7 cellular contexts compared by ENCODE assay signal in genomic region chr11:18633256-18634139, GRCh38. TPM values are rescaled to one million over a fixed set of nuclear protein-coding genes. Genes with fewer than 3 reads are reported as not detected.
DNase-seq lines count a peak whose midpoint lies in the region; ATAC-seq and TF ChIP-seq lines count a peak whose summit lies in the region.

No MANE protein-coding gene starts in this region.

- no peaks in the 10 kb centered on the region for H3K36me3 ChIP-seq in Karpas-422 (ENCODE audit: insufficient read depth, low read length)
- H3K36me3 ChIP-seq in liver (ENCODE audit: control insufficient read depth in 4 of 4, insufficient read depth in 3 of 4, low read depth in 1 of 4, low read length in 3 of 4): no peaks in the 10 kb centered on the region
- H3K36me3 ChIP-seq in thymus (ENCODE audit: control insufficient read depth, insufficient read depth): no peaks in the 10 kb centered on the region

- peak overlapping the region; percentile 94 for H3K4me2 ChIP-seq in Karpas-422 (ENCODE audit: low read depth, low read length, poor library complexity, severe bottlenecking)

- no peak overlapping the region for H2AFZ ChIP-seq in Karpas-422 (ENCODE audit: low read length)

- WGBS in liver: 8% methylated on average over 31 of the region's 31 CpGs
- 11% methylated on average over 31 of the region's 31 CpGs for WGBS in thymus

- peaks cover 61% of the 10 kb centered on the region for H3K79me2 ChIP-seq in Karpas-422 (ENCODE audit: low read length)

- no peak for TF ChIP-seq CTCF in astrocyte of the spinal cord (IDR thresholded peaks at IDR 0.05; ENCODE audit: low read depth, low read length)
- TF ChIP-seq CTCF in liver (IDR thresholded peaks at IDR 0.05; ENCODE audit: low read depth, low read length, missing input control): no peak

- H4K20me1 ChIP-seq in Karpas-422 (ENCODE audit: insufficient read depth, low read depth, low read length): peaks cover 7% of the 10 kb centered on the region; the same call in 1 of the 2 replicates

- H3K27me3 ChIP-seq in Karpas-422 (ENCODE audit: low read length): no peaks in the 10 kb centered on the region
- H3K27me3 ChIP-seq in liver (ENCODE audit: control insufficient read depth in 4 of 4, insufficient read depth in 4 of 4, low read length in 3 of 4): no peaks in the 10 kb centered on the region
- H3K27me3 ChIP-seq in thymus (ENCODE audit: control insufficient read depth, insufficient read depth): no peaks in the 10 kb centered on the region

- H3K4me3 ChIP-seq in Karpas-422 (ENCODE audit: low read length) (peak overlapping the region; percentile 94), astrocyte of the spinal cord (ENCODE audit: low read depth, low read length) (peak overlapping the region; percentile 72), liver (ENCODE audit: low read depth in 1 of 3, low read length in 3 of 3) (peak overlapping the region; percentile 78 to 94 (median 88)), thymus (ENCODE audit: low read length) (peak overlapping the region; percentile 72)

- TF ChIP-seq RAD21 in liver (IDR thresholded peaks at IDR 0.05): no peak

- in situ Hi-C loops in astrocyte of the spinal cord (cut with HindIII; ENCODE audit: low sequenced_read_pairs): no loop called here

- peak; percentile 41 for ATAC-seq in GM18505 (IDR thresholded peaks at IDR 0.05; ENCODE audit: unreplicated experiment)
- ATAC-seq in GM21619 (IDR thresholded peaks at IDR 0.05; ENCODE audit: unreplicated experiment): peak; percentile 50

- H3K4me1 ChIP-seq in Karpas-422 (ENCODE audit: low read length) (peaks cover 37% of the 10 kb centered on the region), liver (ENCODE audit: control insufficient read depth in 4 of 4, insufficient read depth in 4 of 4, low read length in 3 of 4) (peaks cover 9 to 16% (median 13%) of the 10 kb centered on the region in 4 donors), thymus (ENCODE audit: control insufficient read depth, insufficient read depth, low read length) (peaks cover 5% of the 10 kb centered on the region)

- DNase-seq in Karpas-422 (peak; percentile 79), astrocyte of the spinal cord (ENCODE audit: low read depth, low spot score) (peak; percentile 17), NCI-H1105 (lab: John Stamatoyannopoulos, UW) (no peak)

- H3K27ac ChIP-seq in Karpas-422 (ENCODE audit: low read length) (peak overlapping the region; percentile 75), liver (ENCODE audit: low read depth in 1 of 2, low read length in 2 of 2) (peak overlapping the region; percentile 77 to 88), thymus (ENCODE audit: low read depth) (peak overlapping the region; percentile 80)

- H3K9me2 ChIP-seq in Karpas-422 (replicated peaks; ENCODE audit: insufficient read depth, low read length): no peaks in the 10 kb centered on the region

- H3K9me3 ChIP-seq in Karpas-422 (ENCODE audit: low read length) (no peaks in the 10 kb centered on the region), liver (ENCODE audit: control insufficient read depth in 4 of 4, low read length in 3 of 4) (no peaks in the 10 kb centered on the region), thymus (ENCODE audit: control insufficient read depth) (no peaks in the 10 kb centered on the region)

- H3K9ac ChIP-seq in Karpas-422 (ENCODE audit: low read length) (peak overlapping the region; percentile 85), liver (ENCODE audit: low read depth in 1 of 2, low read length in 2 of 2) (peak overlapping the region; percentile 56 to 92)

- peak; percentile 26 for TF ChIP-seq POLR2A in GM18505 (IDR thresholded peaks at IDR 0.05; ENCODE audit: borderline replicate concordance, extremely low read depth, insufficient read depth, insufficient read length)

TF ChIP-seq in liver, 16 proteins besides CTCF, POLR2A, EP300 and RAD21:
- TF ChIP-seq JUND (IDR thresholded peaks at IDR 0.05): no peak
- no peak for TF ChIP-seq ATF3 (IDR thresholded peaks at IDR 0.05)
- no peak for TF ChIP-seq FOXA2 (IDR thresholded peaks at IDR 0.05)
- TF ChIP-seq MAX (IDR thresholded peaks at IDR 0.05): no peak
- TF ChIP-seq HNF4G (IDR thresholded peaks at IDR 0.05): no peak
- no peak for TF ChIP-seq YY1 (IDR thresholded peaks at IDR 0.05)
- no peak for TF ChIP-seq REST (IDR thresholded peaks at IDR 0.05)
- no peak for TF ChIP-seq NR2F2 (IDR thresholded peaks at IDR 0.05)
- TF ChIP-seq FOXA1 (IDR thresholded peaks at IDR 0.05): no peak
- no peak for TF ChIP-seq EGR1 (IDR thresholded peaks at IDR 0.05; ENCODE audit: low read depth in 2 of 2)
- TF ChIP-seq RXRA (IDR thresholded peaks at IDR 0.05): no peak
- no peak for TF ChIP-seq ZBTB33 (IDR thresholded peaks at IDR 0.05)
- TF ChIP-seq TAF1 (conservative IDR thresholded peaks at IDR 0.05): no peak
- no peak for TF ChIP-seq SP1 (IDR thresholded peaks at IDR 0.05)
- no peak for TF ChIP-seq HNF4A (conservative IDR thresholded peaks at IDR 0.05)

RNA-seq across cellular contexts. Expression of gene SPTY2D1, which starts 0.6 kb away (rescaled TPM):
- 11.1 TPM in 2 replicates for total RNA-seq in Karpas-422 (2014; rRNA removed; shearing (Covaris generic); ENCODE audit: low replicate concordance)
- total RNA-seq in liver: 10 to 100 TPM in 1 of 2 donors, 1 to 10 TPM in 1; 9.9 to 11.8 TPM
- polyA plus RNA-seq in liver (1 to 10 TPM; 3.0 to 4.7 TPM), thymus (6.5 TPM)

RNA-seq across cellular contexts. Expression of gene MISFA, which starts 33.9 kb away (rescaled TPM):
- 1.2 TPM in 1 of 2 replicates, not detected in the other for total RNA-seq in Karpas-422 (2014; rRNA removed; shearing (Covaris generic); ENCODE audit: low replicate concordance)
- under 1 TPM in 1 of 2 donors, not detected in 1; 0.08 TPM for total RNA-seq in liver
- polyA plus RNA-seq in liver (under 1 TPM; 0.05 to 0.82 TPM), thymus (0.78 TPM)

RNA-seq across cellular contexts. Expression of gene UEVLD, which starts 45.0 kb away (rescaled TPM):
- 10.4 and 14.8 TPM in 2 replicates for total RNA-seq in Karpas-422 (2014; rRNA removed; shearing (Covaris generic); ENCODE audit: low replicate concordance)
- 10 to 100 TPM in 1 of 2 donors, 1 to 10 TPM in 1; 7.7 to 15.5 TPM for total RNA-seq in liver
- polyA plus RNA-seq in liver (1 to 10 TPM; 5.7 TPM), thymus (8.5 TPM)
